In the genomic region with DNA sequence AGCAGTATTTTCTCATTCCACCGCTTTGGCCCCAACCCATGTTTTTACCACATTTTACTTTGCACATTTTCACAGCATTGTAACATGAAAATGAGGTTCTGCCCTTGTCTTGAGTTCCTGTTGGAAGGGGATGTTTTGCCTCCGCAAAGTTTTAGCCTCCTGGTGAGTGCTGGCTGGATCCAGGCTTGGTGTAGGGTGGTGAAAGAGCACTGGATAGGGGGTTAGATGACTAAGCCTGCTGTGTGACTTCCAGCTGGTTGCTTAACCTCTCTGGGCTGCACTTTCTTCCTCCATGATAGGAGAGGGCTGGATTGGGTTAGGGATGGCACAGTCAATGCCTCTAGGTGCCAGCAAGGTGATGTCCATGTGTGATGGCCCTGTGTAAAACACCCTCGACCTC, we compare ENCODE assay signal across 20 cellular contexts. TPM values are rescaled to one million over a fixed set of nuclear protein-coding genes. Genes with fewer than 3 reads are reported as not detected.
DNase-seq lines count a peak whose midpoint lies in the region; ATAC-seq and TF ChIP-seq lines count a peak whose summit lies in the region.
"Had no signal": no experiment of that assay in that cellular context is flagged by ENCODE, and none has a peak within 500 bp of the region (broad histone marks: within the 10 kb centered on the region; RNA-seq: fewer than 3 reads in every experiment).

No MANE protein-coding gene starts in this region.

- H3K27me3 ChIP-seq in stomach smooth muscle (ENCODE audit: control insufficient read depth in 1 of 2, insufficient read depth in 2 of 2, low read length in 2 of 2) = no peaks in the 10 kb centered on the region
- H3K27me3 ChIP-seq: adrenal gland, ovary had no signal

- intact Hi-C loops in left ventricle myocardium superior (cut with micrococcal nuclease) = no loop called here
- intact Hi-C loops in activated CD4-positive, alpha-beta memory T cell treated with anti-CD3 and anti-CD28 coated beads for 36 hours (cut with micrococcal nuclease) = no loop called here

- POLR2A ChIA-PET in activated CD4-positive, alpha-beta memory T cell treated with anti-CD3 and anti-CD28 coated beads for 36 hours (lab: Charles Lee) = no interaction called here

- TF ChIP-seq CTCF in choroid plexus epithelial cell (conservative IDR thresholded peaks at IDR 0.05; ENCODE audit: low read depth, low read length) = no peak

- H3K9me3 ChIP-seq in stomach smooth muscle (ENCODE audit: control insufficient read depth in 2 of 2, low read length in 2 of 2) = no peaks in the 10 kb centered on the region
- H3K9me3 ChIP-seq: adrenal gland, ovary had no signal

- H3K9ac ChIP-seq in stomach smooth muscle (ENCODE audit: low read length in 2 of 2) = no peak overlapping the region

- peak; percentile 44 for ATAC-seq in left ventricle myocardium superior
- ATAC-seq in HG02970 (IDR thresholded peaks at IDR 0.05; ENCODE audit: low FRiP score, unreplicated experiment) = no peak
- no peak for ATAC-seq in HG03135 (IDR thresholded peaks at IDR 0.05; ENCODE audit: unreplicated experiment)

- H3K27ac ChIP-seq in stomach smooth muscle (ENCODE audit: low read length) = peak overlapping the region; percentile 78

- H3K27me3 Mint-ChIP-seq in activated CD4-positive, alpha-beta memory T cell treated with anti-CD3 and anti-CD28 coated beads for 36 hours = peaks cover 19% of the 10 kb centered on the region
- H3K27me3 Mint-ChIP-seq: activated CD4-positive, alpha-beta T cell treated with anti-CD3 and anti-CD28 coated beads, Interleukin-2, amount 10 ng/mL, durations not matched to agents 7 days and 5 days had no signal

- H3K4me3 Mint-ChIP-seq in activated CD4-positive, alpha-beta memory T cell treated with anti-CD3 and anti-CD28 coated beads for 36 hours = no peak overlapping the region
- H3K4me3 Mint-ChIP-seq: activated CD4-positive, alpha-beta T cell treated with anti-CD3 and anti-CD28 coated beads, Interleukin-2, amount 10 ng/mL, durations not matched to agents 7 days and 5 days had no signal

- H3K27ac Mint-ChIP-seq in activated CD4-positive, alpha-beta memory T cell treated with anti-CD3 and anti-CD28 coated beads for 36 hours = no peak overlapping the region
- H3K27ac Mint-ChIP-seq: activated CD4-positive, alpha-beta T cell treated with anti-CD3 and anti-CD28 coated beads, Interleukin-2, amount 10 ng/mL, durations not matched to agents 7 days and 5 days had no signal

- no peaks in the 10 kb centered on the region for H3K9me3 Mint-ChIP-seq in activated CD4-positive, alpha-beta memory T cell treated with anti-CD3 and anti-CD28 coated beads for 36 hours
- H3K9me3 Mint-ChIP-seq: activated CD4-positive, alpha-beta T cell treated with anti-CD3 and anti-CD28 coated beads, Interleukin-2, amount 10 ng/mL, durations not matched to agents 7 days and 5 days had no signal

- H3K4me1 Mint-ChIP-seq in activated CD4-positive, alpha-beta memory T cell treated with anti-CD3 and anti-CD28 coated beads for 36 hours (ENCODE audit: low read depth) = no peaks in the 10 kb centered on the region
- H3K4me1 Mint-ChIP-seq: activated CD4-positive, alpha-beta T cell treated with anti-CD3 and anti-CD28 coated beads, Interleukin-2, amount 10 ng/mL, durations not matched to agents 7 days and 5 days had no signal

- CTCF ChIA-PET in activated CD4-positive, alpha-beta memory T cell treated with anti-CD3 and anti-CD28 coated beads for 36 hours (lab: Charles Lee) = interaction anchor here (0.7 kb wide), 1 partner anchor 833 kb away, joined by 3 read pairs; no protein-coding TSS in a partner anchor

- H3K4me3 ChIP-seq in choroid plexus epithelial cell (ENCODE audit: low read depth, low read length) (no peak overlapping the region), stomach smooth muscle (ENCODE audit: low read length in 2 of 2) (no peak overlapping the region)
- H3K4me3 ChIP-seq: adrenal gland, lung, ovary had no signal

- H3K36me3 ChIP-seq in stomach smooth muscle (ENCODE audit: control insufficient read depth in 2 of 2, insufficient read depth in 2 of 2, low read length in 2 of 2) = no peaks in the 10 kb centered on the region
- H3K36me3 ChIP-seq: adrenal gland, ovary had no signal

- DNase-seq in GM03348 (ENCODE audit: low spot score) (peak; percentile 54), choroid plexus epithelial cell (ENCODE audit: low read depth) (peak; percentile 22), left ventricle myocardium superior (no peak), cortex of kidney (lab: John Stamatoyannopoulos, UW) (no peak)
- DNase-seq in activated CD4-positive, alpha-beta memory T cell treated with anti-CD3 and anti-CD28 coated beads for 36 hours = no peak
- DNase-seq: activated CD4-positive, alpha-beta T cell treated with anti-CD3 and anti-CD28 coated beads, Interleukin-2, amount 10 ng/mL, durations not matched to agents 7 days and 5 days; activated CD8-positive, alpha-beta memory T cell treated with anti-CD3 and anti-CD28 coated beads, Interleukin-2, amount 50 U/mL, for 48 hours; activated gamma-delta T cell; central memory CD4-positive, alpha-beta T cell; NCI-H1436; NCI-H2171 treated with DMSO at 0.1 percent for 48 hours; SIG-M5 had no signal

- H3K36me3 Mint-ChIP-seq in activated CD4-positive, alpha-beta memory T cell treated with anti-CD3 and anti-CD28 coated beads for 36 hours = no peaks in the 10 kb centered on the region

- peaks cover 40% of the 10 kb centered on the region for H3K4me1 ChIP-seq in stomach smooth muscle (ENCODE audit: control insufficient read depth, insufficient read depth, low read length)

RNA-seq across cellular contexts. Expression of gene CYTL1, which starts 28.9 kb away (rescaled TPM):
- 0.42 TPM for total RNA-seq in left ventricle myocardium superior
- total RNA-seq in activated CD4-positive, alpha-beta memory T cell treated with anti-CD3 and anti-CD28 coated beads for 36 hours = not detected
- total RNA-seq: activated CD4-positive, alpha-beta T cell treated with anti-CD3 and anti-CD28 coated beads, Interleukin-2, amount 10 ng/mL, durations not matched to agents 7 days and 5 days; myocyte; T-helper 1 cell treated with Interleukin-12 subunit alpha and Interleukin-12 subunit beta and Interleukin-4 antibody, amounts not matched to agents 30 ng/mL and 1 ng/mL, for 36 hours had no signal

Comparison
In these comparisons a context has a peak if more than half of its experiments do, and no peak if none do; other contexts are left out.
1. DNase-seq: peak in GM03348 (single experiment) and choroid plexus epithelial cell (single experiment); none in left ventricle myocardium superior (single experiment), activated CD4-positive, alpha-beta memory T cell treated with anti-CD3 and anti-CD28 coated beads for 36 hours (single experiment) and cortex of kidney (single experiment).